ENCODE assay signal across 8 cellular contexts in the genomic region with DNA sequence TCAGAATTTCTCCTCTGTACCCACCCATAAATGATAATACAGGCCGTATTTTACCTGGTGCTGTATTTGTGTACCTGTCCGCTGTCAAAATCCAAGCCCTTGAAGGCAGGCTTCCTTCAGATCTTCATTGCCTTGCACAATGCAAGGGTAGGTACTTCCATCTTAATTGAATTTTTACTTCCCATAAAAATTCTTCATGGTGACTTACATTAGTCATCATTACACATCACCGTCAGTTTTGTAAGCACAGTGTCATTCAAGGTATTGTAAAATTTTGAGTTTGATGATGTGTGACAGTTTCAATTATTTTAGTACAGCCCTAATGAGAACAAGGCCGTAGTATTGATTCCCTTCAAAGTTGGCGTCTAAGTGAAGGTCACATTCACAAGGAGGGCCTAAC. TPM values are rescaled to one million over a fixed set of nuclear protein-coding genes. Genes with fewer than 3 reads are reported as not detected.
DNase-seq lines count a peak whose midpoint lies in the region; ATAC-seq, FAIRE-seq and TF ChIP-seq lines count a peak whose summit lies in the region.

No MANE protein-coding gene starts in this region.

- no peaks in the 10 kb centered on the region for H3K9me3 Mint-ChIP-seq in activated T-cell treated with anti-CD3 and anti-CD28 coated beads, Interleukin-2, amount 50 U/mL, for 4 hours
- no peaks in the 10 kb centered on the region for H3K9me3 Mint-ChIP-seq in effector memory CD8-positive, alpha-beta T cell
- H3K9me3 Mint-ChIP-seq in naive B cell: no peaks in the 10 kb centered on the region

- H3K4me3 Mint-ChIP-seq in activated T-cell treated with anti-CD3 and anti-CD28 coated beads, Interleukin-2, amount 50 U/mL, for 4 hours: peak overlapping the region; percentile 99
- peak overlapping the region; percentile 93 to 98 for H3K4me3 Mint-ChIP-seq in effector memory CD8-positive, alpha-beta T cell
- peak overlapping the region; percentile 97 to 100 (median 99) for H3K4me3 Mint-ChIP-seq in naive B cell

- DNase-seq in activated T-cell treated with anti-CD3 and anti-CD28 coated beads, Interleukin-2, amount 50 U/mL, for 4 hours: no peak
- no peak for DNase-seq in activated T-cell treated with anti-CD3 and anti-CD28 coated beads, Interleukin-2, amount 50 U/mL, for 1 hour
- DNase-seq in RKO (ENCODE audit: low spot score) (peak; percentile 93), naive B cell (no peak), D721Med (ENCODE audit: insufficient read length, low spot score) (no peak), GDM1 (lab: John Stamatoyannopoulos, UW) (no peak)
- peak in 1 of 3 experiments; percentile 14 for DNase-seq in effector memory CD8-positive, alpha-beta T cell

- no peak for ATAC-seq in activated T-cell treated with anti-CD3 and anti-CD28 coated beads, Interleukin-2, amount 50 U/mL, for 4 hours
- no peak for ATAC-seq in effector memory CD8-positive, alpha-beta T cell (replicated peaks)
- ATAC-seq in naive B cell (ENCODE audit: low read depth in 2 of 2): no peak
- ATAC-seq in HG02642 (IDR thresholded peaks at IDR 0.05; ENCODE audit: poor library complexity, unreplicated experiment): no peak

- peak overlapping the region; percentile 100 for H3K27ac Mint-ChIP-seq in effector memory CD8-positive, alpha-beta T cell
- H3K27ac Mint-ChIP-seq in naive B cell: peak overlapping the region; percentile 100

- FAIRE-seq in D721Med (lab: Jason Lieb, UNC): no peak

- H3K27me3 Mint-ChIP-seq in activated T-cell treated with anti-CD3 and anti-CD28 coated beads, Interleukin-2, amount 50 U/mL, for 4 hours (ENCODE audit: low read depth): no peaks in the 10 kb centered on the region
- no peaks in the 10 kb centered on the region for H3K27me3 Mint-ChIP-seq in effector memory CD8-positive, alpha-beta T cell
- no peaks in the 10 kb centered on the region for H3K27me3 Mint-ChIP-seq in naive B cell

- H3K4me1 Mint-ChIP-seq in activated T-cell treated with anti-CD3 and anti-CD28 coated beads, Interleukin-2, amount 50 U/mL, for 4 hours (ENCODE audit: low read depth): peaks cover 36% of the 10 kb centered on the region
- peaks cover 21 to 39% of the 10 kb centered on the region in 2 donors for H3K4me1 Mint-ChIP-seq in effector memory CD8-positive, alpha-beta T cell (ENCODE audit: low read depth in 2 of 2)
- peaks cover 27 to 50% (median 33%) of the 10 kb centered on the region in 3 donors for H3K4me1 Mint-ChIP-seq in naive B cell

- peaks cover 11% of the 10 kb centered on the region for H3K36me3 Mint-ChIP-seq in activated T-cell treated with anti-CD3 and anti-CD28 coated beads, Interleukin-2, amount 50 U/mL, for 4 hours (ENCODE audit: insufficient read depth)
- peaks cover 43% of the 10 kb centered on the region for H3K36me3 Mint-ChIP-seq in effector memory CD8-positive, alpha-beta T cell (ENCODE audit: insufficient read depth)
- H3K36me3 Mint-ChIP-seq in naive B cell: peaks cover 0 to 9% of the 10 kb centered on the region in 2 donors

- TF ChIP-seq CTCF in D721Med (IDR thresholded peaks at IDR 0.05; ENCODE audit: insufficient read depth, missing control alignments): no peak

RNA-seq across cellular contexts. Expression of a gene that starts 0.8 kb away (rescaled TPM):
- 10 to 100 TPM; 44.9 to 48.1 (median 45.4) TPM for total RNA-seq in activated T-cell treated with anti-CD3 and anti-CD28 coated beads, Interleukin-2, amount 50 U/mL, for 4 hours
- polyA plus RNA-seq in naive B cell (ENCODE audit: low read depth in 6 of 6): 100 to 1,000 TPM in 1 of 6 donors, 10 to 100 TPM in 5; 72.9 to 101 (median 87.0) TPM
